In genomic region chr1:1937549-1938275, GRCh38 we compare ENCODE assay signal across 1 cellular context.
TF ChIP-seq lines count a peak whose summit lies in the region.

No MANE protein-coding gene starts in this region.

TF ChIP-seq in HepG2, 621 proteins besides CTCF, POLR2A, EP300 and RAD21:
- no peak for TF ChIP-seq KDM3A (CRISPR knock-in tag; IDR thresholded peaks at IDR 0.05; ENCODE audit: low read depth)
- peak; percentile 52; the same call in 1 of the 2 replicates for TF ChIP-seq ZBTB43 (CRISPR knock-in tag; conservative IDR thresholded peaks at IDR 0.05)
